18 cellular contexts compared by ENCODE assay signal in the genomic region with DNA sequence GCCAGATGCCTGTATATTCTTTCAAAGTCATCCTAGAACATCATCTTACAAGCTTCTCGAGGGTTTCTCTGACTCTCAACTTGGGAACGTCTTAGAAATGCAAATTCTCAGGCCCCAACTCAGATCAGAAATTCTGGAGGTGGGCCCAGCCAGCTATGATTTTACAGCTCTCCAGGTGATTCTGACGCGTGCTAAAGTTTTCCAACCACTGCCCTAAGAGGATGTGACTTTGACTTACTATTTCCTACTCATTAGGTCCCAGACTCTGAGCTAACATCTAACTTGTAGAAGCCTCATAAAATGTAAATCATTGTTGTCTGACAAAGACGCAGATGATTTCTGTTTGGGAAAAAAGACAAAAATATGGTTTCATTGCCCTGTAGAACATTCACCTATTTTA.
"Had no signal": no experiment of that assay in that cellular context is flagged by ENCODE, and none has a peak within 500 bp of the region (broad histone marks: within the 10 kb centered on the region; RNA-seq: fewer than 3 reads in every experiment).

No MANE protein-coding gene starts in this region.

- H3K4me3 ChIP-seq: colonic mucosa, gastrocnemius medialis, lung, SJSA1, spleen, thyroid gland had no signal

- H3K9me3 Mint-ChIP-seq: activated CD8-positive, alpha-beta T cell treated with anti-CD3 and anti-CD28 coated beads for 36 hours; activated T-helper 1 cell treated with anti-CD3 and anti-CD28 coated beads, Interleukin-12 subunit alpha, Interleukin-12 subunit beta, Interleukin-2, Interleukin-4 antibody, amounts not matched to agents 30 ng/mL and 10 ng/mL and 1 ng/mL, durations not matched to agents 14 hours and 24 hours and 36 hours; central memory CD8-positive, alpha-beta T cell had no signal

- H3K4me1 Mint-ChIP-seq: central memory CD8-positive, alpha-beta T cell had no signal

- H3K27me3 Mint-ChIP-seq: activated CD8-positive, alpha-beta T cell treated with anti-CD3 and anti-CD28 coated beads for 36 hours had no signal

- H3K27ac ChIP-seq: colonic mucosa, gastrocnemius medialis, SJSA1, spleen, thyroid gland, VCaP had no signal

- H3K9me3 ChIP-seq: colonic mucosa, gastrocnemius medialis, SJSA1, spleen, thyroid gland had no signal

- H3K4me3 Mint-ChIP-seq: activated CD8-positive, alpha-beta T cell treated with anti-CD3 and anti-CD28 coated beads for 36 hours; activated T-helper 1 cell treated with anti-CD3 and anti-CD28 coated beads, Interleukin-12 subunit alpha, Interleukin-12 subunit beta, Interleukin-2, Interleukin-4 antibody, amounts not matched to agents 30 ng/mL and 10 ng/mL and 1 ng/mL, durations not matched to agents 14 hours and 24 hours and 36 hours; central memory CD8-positive, alpha-beta T cell; T-helper 17 cell had no signal

- H3K27ac Mint-ChIP-seq: activated CD8-positive, alpha-beta T cell treated with anti-CD3 and anti-CD28 coated beads for 36 hours; activated T-helper 1 cell treated with anti-CD3 and anti-CD28 coated beads, Interleukin-12 subunit alpha, Interleukin-12 subunit beta, Interleukin-2, Interleukin-4 antibody, amounts not matched to agents 30 ng/mL and 10 ng/mL and 1 ng/mL, durations not matched to agents 14 hours and 24 hours and 36 hours; T-helper 17 cell had no signal

- H3K27me3 ChIP-seq: colonic mucosa, gastrocnemius medialis, SJSA1, spleen, thyroid gland had no signal

- H3K4me1 ChIP-seq: colonic mucosa, gastrocnemius medialis, SJSA1, thyroid gland had no signal

- FAIRE-seq: kidney had no signal

- H3K36me3 ChIP-seq: colonic mucosa, gastrocnemius medialis, SJSA1, thyroid gland had no signal

- ATAC-seq: activated CD8-positive, alpha-beta T cell treated with anti-CD3 and anti-CD28 coated beads for 36 hours; gastrocnemius medialis; left lobe of liver; T-helper 17 cell had no signal

- DNase-seq: activated CD4-positive, CD25-positive, alpha-beta regulatory T cell treated with anti-CD3 and anti-CD28 coated beads, Interleukin-2, amount 50 U/mL, for 72 hours; activated CD8-positive, alpha-beta T cell treated with anti-CD3 and anti-CD28 coated beads for 36 hours; activated naive CD4-positive, alpha-beta T cell treated with Interleukin-2 at 50 U/mL for 16 hours; aorta; colonic mucosa; gastrocnemius medialis; kidney; retina; spleen; stimulated activated CD4-positive, alpha-beta T cell treated with anti-CD3 and anti-CD28 coated beads, Interleukin-2, amount 100 ng/mL, for 24 hours; T-helper 17 cell; thyroid gland had no signal
